9 cellular contexts compared by ENCODE assay signal in genomic region chr2:47724221-47724981, GRCh38. TPM values are rescaled to one million over a fixed set of nuclear protein-coding genes. Genes with fewer than 3 reads are reported as not detected.
DNase-seq lines count a peak whose midpoint lies in the region; ATAC-seq, FAIRE-seq and TF ChIP-seq lines count a peak whose summit lies in the region.
"Had no signal": no experiment of that assay in that cellular context is flagged by ENCODE, and none has a peak within 500 bp of the region (broad histone marks: within the 10 kb centered on the region; RNA-seq: fewer than 3 reads in every experiment).

No MANE protein-coding gene starts in this region.

- H3K4me3 ChIP-seq in fibroblast of mammary gland (ENCODE audit: control insufficient read depth, low read depth, low read length), result no peak overlapping the region
- no peak overlapping the region for H3K4me3 ChIP-seq in CD8-positive, alpha-beta memory T cell (ENCODE audit: low read length)

- no peaks in the 10 kb centered on the region for H3K4me1 ChIP-seq in CD8-positive, alpha-beta memory T cell (ENCODE audit: insufficient read depth, low read length)

- no peaks in the 10 kb centered on the region for H3K27me3 ChIP-seq in CD8-positive, alpha-beta memory T cell (ENCODE audit: insufficient read depth, low read length, poor library complexity, severe bottlenecking)

- TF ChIP-seq CTCF in fibroblast of mammary gland (conservative IDR thresholded peaks at IDR 0.05; ENCODE audit: control insufficient read depth, insufficient read depth, low read depth, low read length), result no peak

- H3K36me3 Mint-ChIP-seq in IgD-negative memory B cell, result peaks cover 4% of the 10 kb centered on the region
- no peaks in the 10 kb centered on the region for H3K36me3 Mint-ChIP-seq in activated CD4-positive, alpha-beta memory T cell treated with anti-CD3 and anti-CD28 coated beads, Interleukin-2, amount 10 ng/mL, durations not matched to agents 7 days and 5 days (ENCODE audit: low read depth)
- no peaks in the 10 kb centered on the region for H3K36me3 Mint-ChIP-seq in CD8-positive, alpha-beta memory T cell

- peak; percentile 11; the same call in 1 of the 2 replicates for TF ChIP-seq POLR2A in GM12892 (IDR thresholded peaks at IDR 0.05; ENCODE audit: low read depth, low read length)

- peak; percentile 91 for ATAC-seq in GM21717 (IDR thresholded peaks at IDR 0.05; ENCODE audit: unreplicated experiment)

- no peak for DNase-seq in GM12892 (ENCODE audit: insufficient read length)
- DNase-seq in fibroblast of mammary gland (ENCODE audit: low read depth), result peak; percentile 29
- no peak for DNase-seq in medulla oblongata (ENCODE audit: extremely low spot score)
- DNase-seq in activated CD4-positive, alpha-beta memory T cell treated with anti-CD3 and anti-CD28 coated beads, Interleukin-2, amount 10 ng/mL, durations not matched to agents 7 days and 5 days, result no peak
- no peak for DNase-seq in activated CD4-positive, alpha-beta T cell treated with anti-CD3 and anti-CD28 coated beads, Interleukin-2, amount 50 U/mL, for 1 hour
- DNase-seq in CD8-positive, alpha-beta memory T cell, result no peak

- H3K36me3 ChIP-seq in CD8-positive, alpha-beta memory T cell (ENCODE audit: insufficient read depth, low read length), result no peaks in the 10 kb centered on the region

- peak overlapping the region; percentile 25 to 93 (median 93) for H3K27ac Mint-ChIP-seq in IgD-negative memory B cell
- no peak overlapping the region for H3K27ac Mint-ChIP-seq in activated CD4-positive, alpha-beta memory T cell treated with anti-CD3 and anti-CD28 coated beads, Interleukin-2, amount 10 ng/mL, durations not matched to agents 7 days and 5 days
- no peak overlapping the region for H3K27ac Mint-ChIP-seq in CD8-positive, alpha-beta memory T cell

- H3K4me1 Mint-ChIP-seq in IgD-negative memory B cell, result peaks cover 16 to 53% (median 49%) of the 10 kb centered on the region in 3 donors
- no peaks in the 10 kb centered on the region for H3K4me1 Mint-ChIP-seq in activated CD4-positive, alpha-beta memory T cell treated with anti-CD3 and anti-CD28 coated beads, Interleukin-2, amount 10 ng/mL, durations not matched to agents 7 days and 5 days
- H3K4me1 Mint-ChIP-seq in CD8-positive, alpha-beta memory T cell, result peaks cover 0 to under 1% (median 0%) of the 10 kb centered on the region in 3 donors

- CTCF ChIA-PET in activated CD4-positive, alpha-beta memory T cell treated with anti-CD3 and anti-CD28 coated beads, Interleukin-2, amount 10 ng/mL, durations not matched to agents 7 days and 5 days (lab: Charles Lee), result no interaction called here
- CTCF ChIA-PET in CD8-positive, alpha-beta memory T cell (lab: Charles Lee), result no interaction called here

- no peaks in the 10 kb centered on the region for H3K9me3 ChIP-seq in CD8-positive, alpha-beta memory T cell (ENCODE audit: low read length)

- H3K27ac ChIP-seq in CD8-positive, alpha-beta memory T cell (ENCODE audit: low read depth, low read length), result no peak overlapping the region
- H3K27ac ChIP-seq: HL-60 had no signal

- POLR2A ChIA-PET in activated CD4-positive, alpha-beta memory T cell treated with anti-CD3 and anti-CD28 coated beads, Interleukin-2, amount 10 ng/mL, durations not matched to agents 7 days and 5 days (lab: Charles Lee), result no interaction called here
- POLR2A ChIA-PET in CD8-positive, alpha-beta memory T cell (lab: Charles Lee), result no interaction called here

- peak; percentile 99 for FAIRE-seq in GM12892 (lab: Jason Lieb, UNC)

- H3K4me3 Mint-ChIP-seq in IgD-negative memory B cell, result peak overlapping the region in 3 of 4 donors; percentile 0 to 70 (median 49)
- H3K4me3 Mint-ChIP-seq in activated CD4-positive, alpha-beta memory T cell treated with anti-CD3 and anti-CD28 coated beads, Interleukin-2, amount 10 ng/mL, durations not matched to agents 7 days and 5 days, result no peak overlapping the region
- H3K4me3 Mint-ChIP-seq in CD8-positive, alpha-beta memory T cell, result no peak overlapping the region

- H3K27me3 Mint-ChIP-seq in IgD-negative memory B cell, result no peaks in the 10 kb centered on the region
- no peaks in the 10 kb centered on the region for H3K27me3 Mint-ChIP-seq in activated CD4-positive, alpha-beta memory T cell treated with anti-CD3 and anti-CD28 coated beads, Interleukin-2, amount 10 ng/mL, durations not matched to agents 7 days and 5 days
- peaks cover 0 to 2% of the 10 kb centered on the region in 2 donors for H3K27me3 Mint-ChIP-seq in CD8-positive, alpha-beta memory T cell

- peaks cover 0 to 2% (median 0%) of the 10 kb centered on the region in 3 donors for H3K9me3 Mint-ChIP-seq in IgD-negative memory B cell
- H3K9me3 Mint-ChIP-seq in activated CD4-positive, alpha-beta memory T cell treated with anti-CD3 and anti-CD28 coated beads, Interleukin-2, amount 10 ng/mL, durations not matched to agents 7 days and 5 days, result no peaks in the 10 kb centered on the region
- H3K9me3 Mint-ChIP-seq in CD8-positive, alpha-beta memory T cell, result no peaks in the 10 kb centered on the region

RNA-seq across cellular contexts. Expression of gene MSH6, which starts 58.5 kb away (rescaled TPM):
- polyA plus RNA-seq in GM12892 (2012; ENCODE audit: missing spikeins), result 47.3 TPM
- polyA plus RNA-seq in IgD-negative memory B cell, result 22.7 TPM
- total RNA-seq in activated CD4-positive, alpha-beta memory T cell treated with anti-CD3 and anti-CD28 coated beads, Interleukin-2, amount 10 ng/mL, durations not matched to agents 7 days and 5 days, result 10 to 100 TPM; 77.4 to 84.1 TPM
- total RNA-seq in CD8-positive, alpha-beta memory T cell, result 100 to 1,000 TPM; 142 to 152 TPM
- 17.6 TPM for polyA plus RNA-seq in CD8-positive, alpha-beta memory T cell

Comparison
In these comparisons a context has a peak if more than half of its experiments do, and no peak if none do; other contexts are left out.
1. H3K27ac Mint-ChIP-seq: peak in IgD-negative memory B cell (3 of 3); none in activated CD4-positive, alpha-beta memory T cell treated with anti-CD3 and anti-CD28 coated beads, Interleukin-2, amount 10 ng/mL, durations not matched to agents 7 days and 5 days (single experiment) and CD8-positive, alpha-beta memory T cell (0 of 8).
2. H3K4me3 Mint-ChIP-seq: peak in IgD-negative memory B cell (3 of 4); none in activated CD4-positive, alpha-beta memory T cell treated with anti-CD3 and anti-CD28 coated beads, Interleukin-2, amount 10 ng/mL, durations not matched to agents 7 days and 5 days (single experiment) and CD8-positive, alpha-beta memory T cell (0 of 7).